In the genomic region with DNA sequence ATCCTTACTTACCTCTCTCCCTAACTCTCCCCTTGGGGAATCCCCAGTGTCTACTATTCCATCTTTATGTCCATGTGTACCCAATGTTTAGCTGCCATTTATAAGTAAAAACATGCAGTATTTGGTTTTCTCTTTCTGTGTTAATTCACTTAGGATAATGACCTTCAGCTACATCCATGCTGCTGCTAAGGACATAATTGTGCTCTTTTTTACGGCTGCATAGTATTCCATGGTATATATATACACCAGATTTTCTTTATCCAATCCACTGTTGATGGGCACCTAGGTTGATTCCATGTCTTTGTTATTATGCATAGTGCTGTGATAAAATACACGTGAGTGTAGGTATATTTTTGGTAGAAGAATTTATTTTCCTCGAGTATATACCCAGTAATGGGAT, we compare ENCODE assay signal across 11 cellular contexts.
"Had no signal": no experiment of that assay in that cellular context is flagged by ENCODE, and none has a peak within 500 bp of the region (broad histone marks: within the 10 kb centered on the region; RNA-seq: fewer than 3 reads in every experiment).

No MANE protein-coding gene starts in this region.

- H2AFZ ChIP-seq: GM23248, GM23338 had no signal

- ATAC-seq: GM23338, HCT116 had no signal

- H3K4me2 ChIP-seq: GM23338 had no signal

- H3K4me3 ChIP-seq: GM23248, GM23338, HAP-1 had no signal

- H3K9me3 ChIP-seq: HAP-1 had no signal

- FAIRE-seq: H1, H54 had no signal

- H3K9ac ChIP-seq: GM23248 had no signal

- DNase-seq: GM23248, GOT3, H7, H9, HCEC 1CT, HFFc6 had no signal

- H3K27ac ChIP-seq: GM23248 had no signal

- H3K4me1 ChIP-seq: HAP-1 had no signal
